ENCODE assay signal across 27 cellular contexts in genomic region chr1:212785871-212786270, GRCh38.
"Had no signal": no experiment of that assay in that cellular context is flagged by ENCODE, and none has a peak within 500 bp of the region (broad histone marks: within the 10 kb centered on the region; RNA-seq: fewer than 3 reads in every experiment).

No MANE protein-coding gene starts in this region.

- H3K9me3 Mint-ChIP-seq: activated CD4-positive, alpha-beta T cell treated with anti-CD3 and anti-CD28 coated beads, Interleukin-2, amount 10 ng/mL, durations not matched to agents 7 days and 5 days; activated naive CD4-positive, alpha-beta T cell treated with anti-CD3 and anti-CD28 coated beads, Interleukin-2, amount 50 U/mL, for 72 hours; activated T-cell treated with anti-CD3 and anti-CD28 coated beads, Interleukin-2, amount 50 U/mL, for 24 hours; central memory CD8-positive, alpha-beta T cell had no signal

- H3K27me3 Mint-ChIP-seq: activated CD4-positive, alpha-beta T cell treated with anti-CD3 and anti-CD28 coated beads, Interleukin-2, amount 10 ng/mL, durations not matched to agents 7 days and 5 days; activated T-cell treated with anti-CD3 and anti-CD28 coated beads, Interleukin-2, amount 50 U/mL, for 24 hours; central memory CD8-positive, alpha-beta T cell had no signal

- H3K4me3 ChIP-seq: cardiac muscle cell, SJCRH30, SK-N-MC had no signal

- H3K4me3 Mint-ChIP-seq: activated CD4-positive, alpha-beta T cell treated with anti-CD3 and anti-CD28 coated beads, Interleukin-2, amount 10 ng/mL, durations not matched to agents 7 days and 5 days; activated CD8-positive, alpha-beta T cell treated with anti-CD3 and anti-CD28 coated beads, Interleukin-2, amount 10 ng/mL, durations not matched to agents 7 days and 5 days; activated T-cell treated with anti-CD3 and anti-CD28 coated beads, Interleukin-2, amount 50 U/mL, for 24 hours; central memory CD8-positive, alpha-beta T cell had no signal

- H3K4me1 ChIP-seq: SJCRH30 had no signal

- H3K27me3 ChIP-seq: brain microvascular endothelial cell, cardiac muscle cell, SJCRH30 had no signal

- DNase-seq: activated CD4-positive, alpha-beta T cell treated with anti-CD3 and anti-CD28 coated beads for 1 hour; activated CD4-positive, alpha-beta T cell treated with anti-CD3 and anti-CD28 coated beads, Interleukin-2, amount 10 ng/mL, durations not matched to agents 7 days and 5 days; activated CD4-positive, alpha-beta T cell treated with anti-CD3 and anti-CD28 coated beads, Interleukin-2, amount 50 U/mL, for 48 hours; activated CD4-positive, CD25-positive, alpha-beta regulatory T cell; activated CD8-positive, alpha-beta T cell treated with anti-CD3 and anti-CD28 coated beads, Interleukin-2, amount 10 ng/mL, durations not matched to agents 7 days and 5 days; activated effector memory CD4-positive, alpha-beta T cell treated with anti-CD3 and anti-CD28 coated beads, Interleukin-2, amount 50 U/mL, for 16 hours; activated naive CD4-positive, alpha-beta T cell treated with Interleukin-2 at 50 U/mL for 16 hours; activated T-cell treated with anti-CD3 and anti-CD28 coated beads, Interleukin-2, amount 50 U/mL, for 24 hours; amniotic stem cell; aorta; brain microvascular endothelial cell; NCI-H1048; NCI-H1105 treated with DMSO at 0.1 percent for 48 hours; NCI-H1436; NCI-H1694; NCI-H2029; NCI-H345; NCI-H524 treated with DMSO at 0.1 percent for 48 hours; SHP77; SJCRH30; T1000; WERI-Rb-1 had no signal

- ATAC-seq: activated CD8-positive, alpha-beta T cell treated with anti-CD3 and anti-CD28 coated beads, Interleukin-2, amount 10 ng/mL, durations not matched to agents 7 days and 5 days; activated naive CD4-positive, alpha-beta T cell treated with anti-CD3 and anti-CD28 coated beads, Interleukin-2, amount 50 U/mL, for 72 hours; Panc1 had no signal

- H3K27ac ChIP-seq: brain microvascular endothelial cell, cardiac muscle cell, SJCRH30, SK-N-MC, WERI-Rb-1 had no signal

- H3K9me3 ChIP-seq: SJCRH30 had no signal

- H3K27ac Mint-ChIP-seq: activated CD4-positive, alpha-beta T cell treated with anti-CD3 and anti-CD28 coated beads, Interleukin-2, amount 10 ng/mL, durations not matched to agents 7 days and 5 days; activated CD8-positive, alpha-beta T cell treated with anti-CD3 and anti-CD28 coated beads, Interleukin-2, amount 10 ng/mL, durations not matched to agents 7 days and 5 days; activated naive CD4-positive, alpha-beta T cell treated with anti-CD3 and anti-CD28 coated beads, Interleukin-2, amount 50 U/mL, for 72 hours had no signal
